ENCODE assay signal across 8 cellular contexts in genomic region chr14:105300542-105301102, GRCh38. TPM values are rescaled to one million over a fixed set of nuclear protein-coding genes. Genes with fewer than 3 reads are reported as not detected.
DNase-seq lines count a peak whose midpoint lies in the region; ATAC-seq lines count a peak whose summit lies in the region.

Gene BRF1, minus strand, starts transcription at chr14:105301001. Its CDS starts 372 bp downstream, at chr14:105300629.

- peak within 1 kb of the TSS; percentile 90 for H3K4me3 Mint-ChIP-seq in activated T-helper 2 cell treated with anti-CD3 and anti-CD28 coated beads, Interferon-gamma antibody, Interleukin-2, Interleukin-4, amounts not matched to agents 10 μg/mL and 5 μg/mL and 100 μg/mL, durations not matched to agents 14 hours and 24 hours and 36 hours (ENCODE audit: low read depth)
- peak within 1 kb of the TSS; percentile 92 for H3K4me3 Mint-ChIP-seq in natural killer cell treated with Interleukin-12 subunit alpha and Interleukin-12 subunit beta and Interleukin-15 and Interleukin-18, amount 100 ng/mL, for 72 hours

- H3K36me3 Mint-ChIP-seq in activated T-helper 2 cell treated with anti-CD3 and anti-CD28 coated beads, Interferon-gamma antibody, Interleukin-2, Interleukin-4, amounts not matched to agents 10 μg/mL and 5 μg/mL and 100 μg/mL, durations not matched to agents 14 hours and 24 hours and 36 hours (ENCODE audit: low read depth): peaks cover 19% of the 10 kb centered on the region
- no peaks in the 10 kb centered on the region for H3K36me3 Mint-ChIP-seq in natural killer cell treated with Interleukin-12 subunit alpha and Interleukin-12 subunit beta and Interleukin-15 and Interleukin-18, amount 100 ng/mL, for 72 hours

- peak within 1 kb of the TSS; percentile 92 for H3K27ac Mint-ChIP-seq in activated T-helper 2 cell treated with anti-CD3 and anti-CD28 coated beads, Interferon-gamma antibody, Interleukin-2, Interleukin-4, amounts not matched to agents 10 μg/mL and 5 μg/mL and 100 μg/mL, durations not matched to agents 14 hours and 24 hours and 36 hours
- peak within 1 kb of the TSS; percentile 77 to 85 for H3K27ac Mint-ChIP-seq in natural killer cell treated with Interleukin-12 subunit alpha and Interleukin-12 subunit beta and Interleukin-15 and Interleukin-18, amount 100 ng/mL, for 72 hours

- peaks cover 25% of the 10 kb centered on the region for H3K4me1 Mint-ChIP-seq in activated T-helper 2 cell treated with anti-CD3 and anti-CD28 coated beads, Interferon-gamma antibody, Interleukin-2, Interleukin-4, amounts not matched to agents 10 μg/mL and 5 μg/mL and 100 μg/mL, durations not matched to agents 14 hours and 24 hours and 36 hours (ENCODE audit: low read depth)
- peaks cover 22 to 32% of the 10 kb centered on the region in 2 donors for H3K4me1 Mint-ChIP-seq in natural killer cell treated with Interleukin-12 subunit alpha and Interleukin-12 subunit beta and Interleukin-15 and Interleukin-18, amount 100 ng/mL, for 72 hours (ENCODE audit: low read depth in 2 of 2)

- DNase-seq in DMS 273 treated with DMSO at 0.1 percent for 48 hours (lab: John Stamatoyannopoulos, UW) (peak; percentile 84), HuH-7.5 (ENCODE audit: low spot score) (peak; percentile 87), RPMI8226 (peak; percentile 90), fibroblast of peridontal ligament (ENCODE audit: extremely low read depth) (peak; percentile 81)
- DNase-seq in activated T-helper 2 cell treated with anti-CD3 and anti-CD28 coated beads, Interferon-gamma antibody, Interleukin-2, Interleukin-4, amounts not matched to agents 10 μg/mL and 5 μg/mL and 100 μg/mL, durations not matched to agents 14 hours and 24 hours and 36 hours (ENCODE audit: low spot score): peak; percentile 97
- DNase-seq in natural killer cell treated with Interleukin-12 subunit alpha and Interleukin-12 subunit beta and Interleukin-15 and Interleukin-18, amount 100 ng/mL, for 72 hours (ENCODE audit: low spot score): peak; percentile 97
- DNase-seq in stimulated activated naive CD8-positive, alpha-beta T cell treated with anti-CD3 and anti-CD28 coated beads, Interleukin-15, Interleukin-2, amounts not matched to agents 100 U/mL and 50 U/mL, for 24 hours: peak; percentile 98

- H3K9me3 Mint-ChIP-seq in activated T-helper 2 cell treated with anti-CD3 and anti-CD28 coated beads, Interferon-gamma antibody, Interleukin-2, Interleukin-4, amounts not matched to agents 10 μg/mL and 5 μg/mL and 100 μg/mL, durations not matched to agents 14 hours and 24 hours and 36 hours: no peaks in the 10 kb centered on the region
- H3K9me3 Mint-ChIP-seq in natural killer cell treated with Interleukin-12 subunit alpha and Interleukin-12 subunit beta and Interleukin-15 and Interleukin-18, amount 100 ng/mL, for 72 hours: no peaks in the 10 kb centered on the region

- intact Hi-C loops in activated T-helper 2 cell treated with anti-CD3 and anti-CD28 coated beads, Interferon-gamma antibody, Interleukin-2, Interleukin-4, amounts not matched to agents 10 μg/mL and 5 μg/mL and 100 μg/mL, durations not matched to agents 14 hours and 24 hours and 36 hours (cut with micrococcal nuclease): loop anchor here (1.0 kb wide), 3 partner anchors 14 to 279 kb away; partner anchors contain the start of genes CDCA4, PACS2 and TEDC1

- ATAC-seq in GM21526 (IDR thresholded peaks at IDR 0.05; ENCODE audit: low FRiP score, unreplicated experiment): peak; percentile 83
- peak; percentile 94 to 95 for ATAC-seq in natural killer cell treated with Interleukin-12 subunit alpha and Interleukin-12 subunit beta and Interleukin-15 and Interleukin-18, amount 100 ng/mL, for 72 hours
- ATAC-seq in stimulated activated naive CD8-positive, alpha-beta T cell treated with anti-CD3 and anti-CD28 coated beads, Interleukin-15, Interleukin-2, amounts not matched to agents 100 U/mL and 50 U/mL, for 24 hours: peak; percentile 93

- H3K27me3 Mint-ChIP-seq in activated T-helper 2 cell treated with anti-CD3 and anti-CD28 coated beads, Interferon-gamma antibody, Interleukin-2, Interleukin-4, amounts not matched to agents 10 μg/mL and 5 μg/mL and 100 μg/mL, durations not matched to agents 14 hours and 24 hours and 36 hours (ENCODE audit: low read depth): no peaks in the 10 kb centered on the region
- no peaks in the 10 kb centered on the region for H3K27me3 Mint-ChIP-seq in natural killer cell treated with Interleukin-12 subunit alpha and Interleukin-12 subunit beta and Interleukin-15 and Interleukin-18, amount 100 ng/mL, for 72 hours

RNA-seq across cellular contexts. Expression of gene BRF1, which starts in this region (rescaled TPM):
- total RNA-seq in activated T-helper 2 cell treated with anti-CD3 and anti-CD28 coated beads, Interferon-gamma antibody, Interleukin-2, Interleukin-4, amounts not matched to agents 10 μg/mL and 5 μg/mL and 100 μg/mL, durations not matched to agents 14 hours and 24 hours and 36 hours: 44.0 TPM in 2 replicates
- 10 to 100 TPM; 43.4 to 76.5 TPM for total RNA-seq in natural killer cell treated with Interleukin-12 subunit alpha and Interleukin-12 subunit beta and Interleukin-15 and Interleukin-18, amount 100 ng/mL, for 72 hours

Comparison
In these comparisons a context has a peak if more than half of its experiments do, and no peak if none do; other contexts are left out.
1. Peak in every context shown above with its lines: DNase-seq and ATAC-seq.